In genomic region chr2:69946351-69947077, GRCh38 we compare ENCODE assay signal across 8 cellular contexts. TPM values are rescaled to one million over a fixed set of nuclear protein-coding genes. Genes with fewer than 3 reads are reported as not detected.
A peak's percentile ranks its signal among the peaks of the same experiment; 100 is the strongest.
DNase-seq lines count a peak whose midpoint lies in the region; ATAC-seq and TF ChIP-seq lines count a peak whose summit lies in the region.

No MANE protein-coding gene starts in this region.

- peaks cover 26% of the 10 kb centered on the region for H3K4me1 ChIP-seq in CD4-positive, alpha-beta memory T cell (ENCODE audit: insufficient read depth, low read length)
- peaks cover 0 to 15% (median 3%) of the 10 kb centered on the region in 4 donors for H3K4me1 ChIP-seq in tibial nerve

- peak overlapping the region in 7 of 8 donors; percentile 47 to 82 (median 64) for H3K4me3 Mint-ChIP-seq in CD4-positive, alpha-beta memory T cell

- H3K27ac ChIP-seq in CD4-positive, alpha-beta memory T cell (ENCODE audit: low read depth, low read length) = peak overlapping the region; percentile 39
- H3K27ac ChIP-seq in tibial nerve = no peak overlapping the region

- no peaks in the 10 kb centered on the region for H3K36me3 ChIP-seq in CD4-positive, alpha-beta memory T cell (ENCODE audit: insufficient read depth, low read length)
- peaks cover 8% of the 10 kb centered on the region for H3K36me3 ChIP-seq in MG63
- peaks cover 0 to 12% (median 0%) of the 10 kb centered on the region in 3 donors for H3K36me3 ChIP-seq in tibial nerve

- peak overlapping the region; percentile 87 to 96 (median 90) for H3K27ac Mint-ChIP-seq in CD4-positive, alpha-beta memory T cell

- peak; percentile 50 to 79 (median 64) for DNase-seq in CD4-positive, alpha-beta memory T cell
- DNase-seq in MG63 (peak; percentile 64), foreskin melanocyte (peak; percentile 32), tibial nerve (ENCODE audit: low spot score in 2 of 2) (no peak)
- peak; percentile 9 for DNase-seq in activated CD8-positive, alpha-beta memory T cell treated with anti-CD3 and anti-CD28 coated beads, Interleukin-2, amount 50 U/mL, for 1 hour (ENCODE audit: extremely low read depth)
- peak; percentile 14 to 46 for DNase-seq in stimulated activated CD8-positive, alpha-beta memory T cell treated with anti-CD3 and anti-CD28 coated beads, Interleukin-7, amount 100 ng/mL, for 48 hours (ENCODE audit: extremely low read depth in 1 of 2, low read depth in 1 of 2)

- TF ChIP-seq POLR2A in tibial nerve (IDR thresholded peaks at IDR 0.05) = no peak

- WGBS in tibial nerve, 2 donors = 63 to 66% methylated on average over 12 of the region's 12 CpGs

- CTCF ChIA-PET in CD4-positive, alpha-beta memory T cell (lab: Charles Lee; ENCODE audit: partially characterized antibody) = interaction anchor here (0.8 to 2.6 kb wide), 7 partner anchors 15 to 197 kb away, joined by 3 to 9 read pairs (median 5); no protein-coding TSS in a partner anchor

- peaks cover 5 to 15% of the 10 kb centered on the region in 2 donors for H3K36me3 Mint-ChIP-seq in CD4-positive, alpha-beta memory T cell

- intact Hi-C loops in CD4-positive, alpha-beta memory T cell (cut with micrococcal nuclease) = loop anchor here (10.0 kb wide), 1 partner anchor 198 kb away; no protein-coding TSS in a partner anchor

- POLR2A ChIA-PET in CD4-positive, alpha-beta memory T cell (lab: Charles Lee; ENCODE audit: partially characterized antibody) = interaction anchor here (0.6 to 5.7 kb wide), 13 partner anchors 10 to 509 kb away, joined by 3 to 40 read pairs (median 10); partner anchors contain the start of genes C2orf42, MXD1, NFU1 and PCBP1

- no peak for TF ChIP-seq EP300 in tibial nerve (IDR thresholded peaks at IDR 0.05)

- no peaks in the 10 kb centered on the region for H3K27me3 ChIP-seq in CD4-positive, alpha-beta memory T cell (ENCODE audit: insufficient read depth, low read length)
- H3K27me3 ChIP-seq in MG63 (no peaks in the 10 kb centered on the region), tibial nerve (no peaks in the 10 kb centered on the region)

- H3K9me3 Mint-ChIP-seq in CD4-positive, alpha-beta memory T cell = no peaks in the 10 kb centered on the region

- ATAC-seq in GM21447 (IDR thresholded peaks at IDR 0.05; ENCODE audit: unreplicated experiment) (peak; percentile 85), HG02642 (IDR thresholded peaks at IDR 0.05; ENCODE audit: poor library complexity, unreplicated experiment) (no peak)

- H3K27me3 Mint-ChIP-seq in CD4-positive, alpha-beta memory T cell = no peaks in the 10 kb centered on the region

- no peaks in the 10 kb centered on the region for H3K9me3 ChIP-seq in CD4-positive, alpha-beta memory T cell (ENCODE audit: control insufficient read depth in 1 of 2, low read length in 2 of 2)
- H3K9me3 ChIP-seq in MG63 (no peaks in the 10 kb centered on the region), tibial nerve (no peaks in the 10 kb centered on the region)

- H3K4me3 ChIP-seq in CD4-positive, alpha-beta memory T cell (ENCODE audit: low read length in 2 of 2) = peak overlapping the region in 1 of 2 donors; percentile 21
- no peak overlapping the region for H3K4me3 ChIP-seq in MG63
- H3K4me3 ChIP-seq in tibial nerve = no peak overlapping the region

- peaks cover 24 to 36% (median 31%) of the 10 kb centered on the region in 4 donors for H3K4me1 Mint-ChIP-seq in CD4-positive, alpha-beta memory T cell

- no peak for TF ChIP-seq CTCF in tibial nerve (IDR thresholded peaks at IDR 0.05)

RNA-seq across cellular contexts. Expression of gene ASPRV1, which starts 14.9 kb away (rescaled TPM):
- total RNA-seq in CD4-positive, alpha-beta memory T cell = 1 to 10 TPM; 2.0 to 2.3 TPM
- polyA plus RNA-seq in CD4-positive, alpha-beta memory T cell = 1 to 10 TPM; 1.1 TPM
- total RNA-seq in MG63 (2014; rRNA removed; shearing (Covaris generic); ENCODE audit: low replicate concordance) = 0.95 and 2.4 TPM in 2 replicates
- 10 to 100 TPM in 1 of 4 donors, 1 to 10 TPM in 3; 2.5 to 11.2 (median 5.1) TPM for total RNA-seq in tibial nerve

RNA-seq across cellular contexts. Expression of gene MXD1, which starts 31.6 kb away (rescaled TPM):
- 10 to 100 TPM; 12.5 to 17.2 TPM for total RNA-seq in CD4-positive, alpha-beta memory T cell
- 10 to 100 TPM in 1 of 2 donors, 1 to 10 TPM in 1; 4.7 to 12.3 TPM for polyA plus RNA-seq in CD4-positive, alpha-beta memory T cell
- 2.5 and 3.6 TPM in 2 replicates for total RNA-seq in MG63 (2014; rRNA removed; shearing (Covaris generic); ENCODE audit: low replicate concordance)
- total RNA-seq in tibial nerve = 10 to 100 TPM in 1 of 4 donors, 1 to 10 TPM in 3; 5.7 to 10.4 (median 7.6) TPM

RNA-seq across cellular contexts. Expression of gene SNRNP27, which starts 52.8 kb away (rescaled TPM):
- total RNA-seq in CD4-positive, alpha-beta memory T cell = 10 to 100 TPM; 44.6 to 48.5 TPM
- 10 to 100 TPM; 62.6 to 66.0 TPM for polyA plus RNA-seq in CD4-positive, alpha-beta memory T cell
- total RNA-seq in MG63 (2014; rRNA removed; shearing (Covaris generic); ENCODE audit: low replicate concordance) = 46.5 and 64.1 TPM in 2 replicates
- 100 to 1,000 TPM in 2 of 4 donors, 10 to 100 TPM in 2; 47.1 to 128 (median 92.7) TPM for total RNA-seq in tibial nerve

Comparison
In these comparisons a context has a peak if more than half of its experiments do, and no peak if none do; other contexts are left out.
1. DNase-seq: peak in CD4-positive, alpha-beta memory T cell (5 of 5), MG63 (single experiment), activated CD8-positive, alpha-beta memory T cell treated with anti-CD3 and anti-CD28 coated beads, Interleukin-2, amount 50 U/mL, for 1 hour (single experiment), foreskin melanocyte (single experiment) and stimulated activated CD8-positive, alpha-beta memory T cell treated with anti-CD3 and anti-CD28 coated beads, Interleukin-7, amount 100 ng/mL, for 48 hours (2 of 2); none in tibial nerve (0 of 2).